Comparison of ENCODE assay signal across 27 cellular contexts in genomic region chr13:112723771-112724170, GRCh38. TPM values are rescaled to one million over a fixed set of nuclear protein-coding genes. Genes with fewer than 3 reads are reported as not detected.
DNase-seq lines count a peak whose midpoint lies in the region; ATAC-seq and TF ChIP-seq lines count a peak whose summit lies in the region.
"Had no signal": no experiment of that assay in that cellular context is flagged by ENCODE, and none has a peak within 500 bp of the region (broad histone marks: within the 10 kb centered on the region; RNA-seq: fewer than 3 reads in every experiment).

No MANE protein-coding gene starts in this region.

- no peak for DNase-seq in heart right ventricle
- no peak for DNase-seq in Right ventricle myocardium superior
- DNase-seq in endothelial cell (ENCODE audit: low spot score) = no peak
- peak; percentile 51 for DNase-seq in posterior vena cava (ENCODE audit: low spot score)
- no peak for DNase-seq in H4 (ENCODE audit: low spot score)
- no peak for DNase-seq in KG1 (lab: John Stamatoyannopoulos, UW)
- DNase-seq: activated CD4-positive, alpha-beta T cell treated with anti-CD3 and anti-CD28 coated beads, Interleukin-2, amount 50 U/mL, for 4 hours; activated naive CD4-positive, alpha-beta T cell; anterior cingulate cortex; BE2C; effector CD4-positive, alpha-beta T cell; gastrocnemius medialis; mesendoderm; naive thymus-derived CD8-positive, alpha-beta T cell; NCI-H1048; NCI-H1930; NCI-H345; pancreas; PC-3; stimulated activated CD4-positive, alpha-beta T cell treated with anti-CD3 and anti-CD28 coated beads, Interleukin-2, amount 100 ng/mL, for 24 hours; stimulated activated naive CD4-positive, alpha-beta T cell treated with Interleukin-2 at 50 U/mL for 16 hours; T-helper 2 cell; transverse colon had no signal

- TF ChIP-seq CTCF in heart right ventricle (IDR thresholded peaks at IDR 0.05) = no peak
- TF ChIP-seq CTCF in endothelial cell (IDR thresholded peaks at IDR 0.05; ENCODE audit: unreplicated experiment) = no peak

- peaks cover 12% of the 10 kb centered on the region for H3K36me3 Mint-ChIP-seq in endothelial cell (ENCODE audit: low read depth, unreplicated experiment)

- no peak overlapping the region for H3K4me3 ChIP-seq in heart right ventricle
- H3K4me3 ChIP-seq: esophagus muscularis mucosa, gastrocnemius medialis, pancreas, transverse colon had no signal

- H3K36me3 ChIP-seq in heart right ventricle = peaks cover 0 to 3% (median 0%) of the 10 kb centered on the region in 9 donors
- H3K36me3 ChIP-seq: BE2C, esophagus muscularis mucosa, gastrocnemius medialis, pancreas, transverse colon had no signal

- H3K4me1 ChIP-seq in heart right ventricle = peaks cover 14 to 79% (median 58%) of the 10 kb centered on the region in 9 donors

- no peaks in the 10 kb centered on the region for H3K27me3 ChIP-seq in heart right ventricle
- H3K27me3 ChIP-seq: BE2C, esophagus muscularis mucosa, gastrocnemius medialis, pancreas, transverse colon had no signal

- no peak for TF ChIP-seq POLR2A in GM18505 (IDR thresholded peaks at IDR 0.05; ENCODE audit: borderline replicate concordance, extremely low read depth, insufficient read depth, insufficient read length)

- H3K9me3 ChIP-seq in heart right ventricle = no peaks in the 10 kb centered on the region
- H3K9me3 ChIP-seq: BE2C, esophagus muscularis mucosa, gastrocnemius medialis, pancreas, transverse colon had no signal

- peak overlapping the region in 9 of 10 donors; percentile 44 to 92 (median 75) for H3K27ac ChIP-seq in heart right ventricle
- H3K27ac ChIP-seq: esophagus muscularis mucosa, gastrocnemius medialis, transverse colon had no signal

- intact Hi-C loops in heart right ventricle (cut with DNase I) (no loop called here), Right ventricle myocardium superior (cut with DNase I) (no loop called here), posterior vena cava (cut with DNase I) (no loop called here)

- H3K4me1 Mint-ChIP-seq in endothelial cell (ENCODE audit: unreplicated experiment) = peaks cover 55% of the 10 kb centered on the region

- H3K9me3 Mint-ChIP-seq in endothelial cell (ENCODE audit: unreplicated experiment) = no peaks in the 10 kb centered on the region
- H3K9me3 Mint-ChIP-seq: central memory CD8-positive, alpha-beta T cell; naive thymus-derived CD8-positive, alpha-beta T cell had no signal

- no peak for ATAC-seq in heart right ventricle
- no peak for ATAC-seq in Right ventricle myocardium superior (ENCODE audit: poor library complexity)
- ATAC-seq in HG02759 (IDR thresholded peaks at IDR 0.05; ENCODE audit: unreplicated experiment) = no peak
- ATAC-seq in GM18505 (IDR thresholded peaks at IDR 0.05; ENCODE audit: unreplicated experiment) = no peak
- ATAC-seq: gastrocnemius medialis; naive thymus-derived CD8-positive, alpha-beta T cell; PC-3 had no signal

- H3K27ac Mint-ChIP-seq in endothelial cell (ENCODE audit: unreplicated experiment) = peak overlapping the region; percentile 57

- 81 to 83% methylated on average over 16 to 17 of the region's 17 CpGs for WGBS in heart right ventricle, 2 donors

- no peak overlapping the region for H3K4me3 Mint-ChIP-seq in endothelial cell (ENCODE audit: unreplicated experiment)
- H3K4me3 Mint-ChIP-seq: central memory CD8-positive, alpha-beta T cell; naive thymus-derived CD8-positive, alpha-beta T cell had no signal

- peaks cover 4% of the 10 kb centered on the region for H3K27me3 Mint-ChIP-seq in endothelial cell (ENCODE audit: unreplicated experiment)
- H3K27me3 Mint-ChIP-seq: central memory CD8-positive, alpha-beta T cell; naive thymus-derived CD8-positive, alpha-beta T cell had no signal

RNA-seq across cellular contexts. Expression of gene ATP11A, which starts 33.9 kb away (rescaled TPM):
- 100 to 1,000 TPM in 6 of 10 donors, 10 to 100 TPM in 4; 81.1 to 164 (median 118) TPM for total RNA-seq in heart right ventricle
- 10 to 100 TPM; 20.0 to 24.9 TPM for polyA plus RNA-seq in heart right ventricle
- 73.6 TPM for total RNA-seq in Right ventricle myocardium superior
- 211 TPM for total RNA-seq in endothelial cell (ENCODE audit: unreplicated experiment)
- 10 to 100 TPM; 52.4 to 55.5 TPM for total RNA-seq in posterior vena cava
- 3.0 and 3.2 TPM in 2 replicates for total RNA-seq in H4 (2014; rRNA removed; shearing (Covaris generic))

Comparison
In these comparisons a context has a peak if more than half of its experiments do, and no peak if none do; other contexts are left out.
1. RNA of gene ATP11A, which starts 33.9 kb away (total RNA-seq): 211 TPM in endothelial cell (single experiment), 81.1 to 164 TPM in heart right ventricle, 73.6 TPM in Right ventricle myocardium superior (single experiment) and 52.4 to 55.5 TPM in posterior vena cava; 3.0 to 3.2 TPM in H4; every median in the first group is over 10 times any median in the second.